ENCODE assay signal across 9 cellular contexts in the genomic region with DNA sequence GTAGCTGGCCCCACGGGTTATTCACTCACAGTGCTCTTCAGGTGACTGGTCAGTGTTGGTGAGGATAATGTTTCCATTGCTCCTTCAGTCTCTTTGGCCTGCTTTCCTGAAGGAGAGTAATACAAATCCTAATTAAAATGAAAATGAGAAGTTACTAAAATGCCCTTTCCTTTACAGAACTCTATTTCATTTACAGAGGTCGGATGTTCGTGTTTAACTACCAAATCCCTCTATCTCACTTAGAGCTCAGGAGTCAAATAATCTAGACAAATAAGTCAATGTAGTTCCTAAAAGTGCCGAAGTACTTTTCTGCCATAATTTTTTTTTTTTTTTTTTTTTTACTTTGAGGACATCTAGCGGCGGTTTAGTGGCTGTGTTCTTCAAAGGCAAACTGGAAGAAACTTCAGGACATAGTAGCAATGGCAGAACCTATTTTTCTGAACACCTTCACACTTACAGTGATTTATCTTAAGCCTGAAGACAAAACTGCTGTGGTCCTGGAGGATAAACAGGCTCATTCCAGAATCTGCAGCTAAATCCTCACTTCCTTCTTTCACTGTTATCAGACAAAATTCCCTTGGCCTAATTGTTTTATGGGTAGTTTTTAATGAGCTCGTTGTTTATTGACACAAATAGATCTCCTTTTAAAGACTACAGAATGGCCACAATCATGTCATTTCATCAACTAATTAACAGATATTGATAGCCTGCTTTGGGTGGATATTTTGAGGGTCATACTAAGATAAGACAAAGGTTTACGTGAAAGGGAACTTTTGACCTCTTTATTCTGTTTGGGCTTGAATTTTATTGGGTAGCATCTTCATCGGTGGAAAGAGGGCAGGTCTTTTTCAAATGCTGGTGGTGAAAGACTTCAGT.
DNase-seq lines count a peak whose midpoint lies in the region; ATAC-seq and TF ChIP-seq lines count a peak whose summit lies in the region.
"Had no signal": no experiment of that assay in that cellular context is flagged by ENCODE, and none has a peak within 500 bp of the region (broad histone marks: within the 10 kb centered on the region; RNA-seq: fewer than 3 reads in every experiment).

No MANE protein-coding gene starts in this region.

- H2BK20ac ChIP-seq in IMR-90 (ENCODE audit: low read depth, low read length), result peak overlapping the region; percentile 75

- H3K4me1 ChIP-seq in IMR-90 (ENCODE audit: control insufficient read depth, insufficient read depth, low read length), result peaks cover 8% of the 10 kb centered on the region

- BruUV-seq in IMR-90 (replicated peaks; lab: Mats Ljungman, UMichigan), result no TSS peak

- H3K23ac ChIP-seq in IMR-90 (ENCODE audit: low read depth, low read length), result peak overlapping the region; percentile 41; the same call in 1 of the 2 replicates

- no peak overlapping the region for H2AK9ac ChIP-seq in IMR-90 (replicated peaks; ENCODE audit: low read depth, low read length, poor library complexity)

- H3K27ac Mint-ChIP-seq in activated B cell treated with CpG ODN at 0.5 μM for 24 hours, result peak overlapping the region; percentile 48

- dilution Hi-C loops in IMR-90 (cut with HindIII; ENCODE audit: low sequenced_read_pairs, unreplicated experiment), result no loop called here

- H3K36me3 Mint-ChIP-seq in activated B cell treated with CpG ODN at 0.5 μM for 24 hours (ENCODE audit: low read depth), result no peaks in the 10 kb centered on the region

- DNase-seq in COR-L47 (lab: John Stamatoyannopoulos, UW) (peak; percentile 2), IMR-90 (peak; percentile 63), activated B cell treated with CpG ODN at 0.5 μM for 24 hours (no peak), iris pigment epithelial cell (ENCODE audit: low read depth) (peak; percentile 76), putamen (ENCODE audit: low spot score) (no peak), NCI-H187 treated with DMSO at 0.1 percent for 48 hours (lab: John Stamatoyannopoulos, UW) (no peak)

- no peak overlapping the region for H2AK5ac ChIP-seq in IMR-90 (ENCODE audit: low read depth, low read length)

- no peak overlapping the region for H3K9ac ChIP-seq in IMR-90 (ENCODE audit: low read depth, low read length)

- peak overlapping the region; percentile 68 for H3K4ac ChIP-seq in IMR-90 (ENCODE audit: low read depth, low read length)

- H3K27me3 Mint-ChIP-seq in activated B cell treated with CpG ODN at 0.5 μM for 24 hours, result peaks cover 1% of the 10 kb centered on the region

- intact Hi-C loops in IMR-90 (cut with micrococcal nuclease) (loop anchor here (1.0 to 5.0 kb wide), 6 partner anchors 122 to 426 kb away; a partner anchor contains a TSS), activated B cell treated with CpG ODN at 0.5 μM for 24 hours (cut with micrococcal nuclease) (loop anchor here (1.0 kb wide), 1 partner anchor 426 kb away; no protein-coding TSS in a partner anchor)

- 20% methylated on average over 1 of the region's 9 CpGs; no CpG with 5 or more reads in 1 of the 2 experiments for WGBS in IMR-90 (ENCODE audit: extremely low coverage in 2 of 2, insufficient read length in 1 of 2), 2 experiments

- 0 out of 2 replicates have a peak overlapping the region, but pooled peaks have one; percentile 17 for H3K18ac ChIP-seq in IMR-90 (ENCODE audit: low read depth, low read length)

- H2BK5ac ChIP-seq in IMR-90 (ENCODE audit: low read depth, low read length, poor library complexity, severe bottlenecking), result no peak overlapping the region

- no peak overlapping the region; the same call in 1 of the 2 replicates for H3K4me2 ChIP-seq in IMR-90 (ENCODE audit: low read depth, low read length)

- ATAC-seq in IMR-90 (ENCODE audit: low read depth), result peak; percentile 40
- no peak for ATAC-seq in activated B cell treated with CpG ODN at 0.5 μM for 24 hours (ENCODE audit: low read depth)
- ATAC-seq in GM19455 (IDR thresholded peaks at IDR 0.05; ENCODE audit: unreplicated experiment), result no peak
- no peak for ATAC-seq in GM21528 (IDR thresholded peaks at IDR 0.05; ENCODE audit: low FRiP score, unreplicated experiment)
- ATAC-seq: K562 had no signal

- H3K14ac ChIP-seq in IMR-90 (replicated peaks; ENCODE audit: low read depth, low read length), result peak overlapping the region; percentile 84

- H3K9me3 ChIP-seq in IMR-90 (ENCODE audit: control insufficient read depth, insufficient read depth, low read length), result no peaks in the 10 kb centered on the region

- no peaks in the 10 kb centered on the region for H4K20me1 ChIP-seq in IMR-90 (ENCODE audit: insufficient read depth, low read length)

- H4K5ac ChIP-seq in IMR-90 (ENCODE audit: low read depth, low read length), result no peak overlapping the region; the same call in 1 of the 2 replicates

- peak overlapping the region; percentile 89; the same call in 1 of the 2 replicates for H2BK120ac ChIP-seq in IMR-90 (ENCODE audit: low read depth, low read length)

- no peaks in the 10 kb centered on the region for H3K79me1 ChIP-seq in IMR-90 (ENCODE audit: low read depth in 1 of 2, low read length in 2 of 2)

- no peak for TF ChIP-seq POLR2A in IMR-90 (IDR thresholded peaks at IDR 0.05; ENCODE audit: low read depth, low read length)

- H4K91ac ChIP-seq in IMR-90 (ENCODE audit: insufficient read depth, low read depth, low read length), result peak overlapping the region; percentile 70; the same call in 1 of the 2 replicates

- H3K4me3 Mint-ChIP-seq in activated B cell treated with CpG ODN at 0.5 μM for 24 hours, result no peak overlapping the region

- peaks cover 2% of the 10 kb centered on the region for H3K9me3 Mint-ChIP-seq in activated B cell treated with CpG ODN at 0.5 μM for 24 hours

- H3K36me3 ChIP-seq in IMR-90 (ENCODE audit: control insufficient read depth, insufficient read depth, low read length), result no peaks in the 10 kb centered on the region

- H3K4me1 Mint-ChIP-seq in activated B cell treated with CpG ODN at 0.5 μM for 24 hours, result peaks cover 60% of the 10 kb centered on the region

- H3K56ac ChIP-seq in IMR-90 (ENCODE audit: extremely low read depth, insufficient read depth, low read length), result no peak overlapping the region

- no peak overlapping the region for H3K4me3 ChIP-seq in IMR-90 (ENCODE audit: insufficient read depth, low read depth, low read length)
- H3K4me3 ChIP-seq: K562 had no signal

- H3K27me3 ChIP-seq in IMR-90 (ENCODE audit: control insufficient read depth, insufficient read depth, low read length), result no peaks in the 10 kb centered on the region

- CTCF ChIA-PET in IMR-90 (lab: Yijun Ruan, JAX) (interaction anchor here (0.6 to 2.4 kb wide), 20 partner anchors 10 to 791 kb away, joined by 3 to 17 read pairs (median 4); a partner anchor contains a TSS), activated B cell treated with CpG ODN at 0.5 μM for 24 hours (lab: Charles Lee) (interaction anchor here (0.7 to 7.6 kb wide), 18 partner anchors 10 to 1039 kb away, joined by 3 to 130 read pairs (median 4); a partner anchor contains a TSS)

- peak overlapping the region; percentile 65; a peak in 3 of 4 replicates for H4K8ac ChIP-seq in IMR-90 (ENCODE audit: low read depth in 2 of 2, low read length in 2 of 2)

- no peak overlapping the region for H2AFZ ChIP-seq in IMR-90 (replicated peaks; ENCODE audit: low read length, poor library complexity)

- POLR2A ChIA-PET in IMR-90 (lab: Charles Lee; ENCODE audit: unreplicated experiment), result interaction anchor here (0.6 kb wide), 1 partner anchor 425 kb away, joined by 9 read pairs; no protein-coding TSS in a partner anchor
- POLR2A ChIA-PET in activated B cell treated with CpG ODN at 0.5 μM for 24 hours (lab: Charles Lee), result interaction anchor here (0.8 to 1.2 kb wide), 5 partner anchors 167 to 436 kb away, joined by 3 to 12 read pairs (median 4); a partner anchor contains a TSS

- TF ChIP-seq RAD21 in IMR-90 (IDR thresholded peaks at IDR 0.05; ENCODE audit: low read length), result peak; percentile 51

- peak overlapping the region; percentile 83; the same call in 2 of the 3 replicates for H2BK15ac ChIP-seq in IMR-90 (ENCODE audit: low read depth, low read length)

- H3K9me1 ChIP-seq in IMR-90 (ENCODE audit: insufficient read depth, low read length), result peaks cover 3% of the 10 kb centered on the region

- peak overlapping the region; percentile 7; the same call in 1 of the 2 replicates for H3K27ac ChIP-seq in IMR-90 (ENCODE audit: insufficient read depth, low read length)

- in situ Hi-C loops in IMR-90 (cut with MboI; ENCODE audit: low sequenced_read_pairs), result loop anchor here (10.0 kb wide), 1 partner anchor 244 kb away; a partner anchor contains a TSS

- TF ChIP-seq CTCF in IMR-90 (conservative IDR thresholded peaks at IDR 0.05; ENCODE audit: low read depth, low read length) (peak; percentile 62), activated B cell treated with CpG ODN at 0.5 μM for 24 hours (IDR thresholded peaks at IDR 0.05) (no peak)

TF ChIP-seq in IMR-90, 13 proteins besides CTCF, POLR2A, EP300 and RAD21:
- TF ChIP-seq FOS (IDR thresholded peaks at IDR 0.05; ENCODE audit: low read depth, low read length) (no peak), SMC3 (IDR thresholded peaks at IDR 0.05; ENCODE audit: low read depth, low read length) (peak; percentile 61)

Comparison
In these comparisons a context has a peak if more than half of its experiments do, and no peak if none do; other contexts are left out.
1. DNase-seq: peak in COR-L47 (single experiment), IMR-90 (single experiment) and iris pigment epithelial cell (single experiment); none in activated B cell treated with CpG ODN at 0.5 μM for 24 hours (single experiment), putamen (single experiment) and NCI-H187 treated with DMSO at 0.1 percent for 48 hours (single experiment).